Comparison of ENCODE assay signal across 30 cellular contexts in the genomic region with DNA sequence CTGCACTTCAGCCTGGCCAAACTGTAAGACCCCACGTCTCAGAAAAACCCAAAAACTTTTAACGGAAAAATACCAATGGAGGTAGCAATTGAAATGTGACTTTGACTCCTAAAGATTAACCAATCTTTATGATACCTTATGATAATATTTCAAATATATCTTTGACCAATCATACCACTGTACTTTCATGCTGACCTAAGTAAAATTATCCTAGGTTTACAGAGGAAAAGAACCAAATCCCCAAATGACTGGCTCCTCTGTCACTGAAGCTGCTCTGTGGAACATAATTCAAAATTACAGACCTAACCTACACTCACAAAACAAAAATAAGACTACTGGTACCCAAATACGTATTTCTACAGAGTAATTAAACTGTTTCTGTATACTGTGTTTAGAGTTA. TPM values are rescaled to one million over a fixed set of nuclear protein-coding genes. Genes with fewer than 3 reads are reported as not detected.
A peak's percentile ranks its signal among the peaks of the same experiment; 100 is the strongest.
DNase-seq lines count a peak whose midpoint lies in the region; ATAC-seq, FAIRE-seq and TF ChIP-seq lines count a peak whose summit lies in the region.
"Had no signal": no experiment of that assay in that cellular context is flagged by ENCODE, and none has a peak within 500 bp of the region (broad histone marks: within the 10 kb centered on the region; RNA-seq: fewer than 3 reads in every experiment).

No MANE protein-coding gene starts in this region.

- no peaks in the 10 kb centered on the region for H3K4me1 ChIP-seq in astrocyte (ENCODE audit: insufficient read depth, low read length)
- peaks cover 0 to 4% of the 10 kb centered on the region in 2 experiments for H3K4me1 ChIP-seq in neutrophil (ENCODE audit: control insufficient read depth in 1 of 2, insufficient read depth in 1 of 2, low read depth in 1 of 2, low read length in 1 of 2)
- H3K4me1 ChIP-seq in ascending aorta, result peaks cover 0 to 28% of the 10 kb centered on the region in 2 donors
- H3K4me1 ChIP-seq: foreskin keratinocyte had no signal

- no peak overlapping the region for H2AFZ ChIP-seq in astrocyte (ENCODE audit: low read depth, low read length)

- no peaks in the 10 kb centered on the region for H3K9me3 Mint-ChIP-seq in activated T-cell treated with anti-CD3 and anti-CD28 coated beads, Interleukin-2, amount 50 U/mL, for 24 hours
- H3K9me3 Mint-ChIP-seq in activated T-cell treated with anti-CD3 and anti-CD28 coated beads, Interleukin-2, amount 50 U/mL, for 4 hours, result no peaks in the 10 kb centered on the region
- H3K9me3 Mint-ChIP-seq in astrocyte (ENCODE audit: unreplicated experiment), result no peaks in the 10 kb centered on the region
- H3K9me3 Mint-ChIP-seq: activated B cell treated with CpG ODN at 0.5 μM for 24 hours, naive B cell had no signal

- H3K9me3 ChIP-seq in astrocyte (ENCODE audit: insufficient read depth, low read depth, low read length) (no peaks in the 10 kb centered on the region), neutrophil (no peaks in the 10 kb centered on the region), ascending aorta (no peaks in the 10 kb centered on the region)
- H3K9me3 ChIP-seq: BLaER1 treated with 17β-estradiol and CSF1 and Interleukin-3, amounts not matched to agents 10 nM and 100 nM; MG63 had no signal

- H3K36me3 Mint-ChIP-seq in activated T-cell treated with anti-CD3 and anti-CD28 coated beads, Interleukin-2, amount 50 U/mL, for 24 hours (ENCODE audit: low read depth), result peaks cover 90% of the 10 kb centered on the region
- peaks cover 44% of the 10 kb centered on the region for H3K36me3 Mint-ChIP-seq in activated T-cell treated with anti-CD3 and anti-CD28 coated beads, Interleukin-2, amount 50 U/mL, for 4 hours (ENCODE audit: insufficient read depth)
- H3K36me3 Mint-ChIP-seq in astrocyte (ENCODE audit: low read depth, unreplicated experiment), result peaks cover 15% of the 10 kb centered on the region

- H3K4me1 Mint-ChIP-seq in activated T-cell treated with anti-CD3 and anti-CD28 coated beads, Interleukin-2, amount 50 U/mL, for 24 hours (ENCODE audit: low read depth), result peaks cover 35% of the 10 kb centered on the region
- H3K4me1 Mint-ChIP-seq in activated T-cell treated with anti-CD3 and anti-CD28 coated beads, Interleukin-2, amount 50 U/mL, for 4 hours (ENCODE audit: low read depth), result peaks cover 24% of the 10 kb centered on the region
- H3K4me1 Mint-ChIP-seq in astrocyte (ENCODE audit: low read depth, unreplicated experiment), result peaks cover 27% of the 10 kb centered on the region

- FAIRE-seq in H54 (lab: Jason Lieb, UNC) (peak; percentile 68), astrocyte (lab: Jason Lieb, UNC) (no peak)
- FAIRE-seq: GM19239, keratinocyte, urothelium cell line had no signal

- H4K20me1 ChIP-seq in astrocyte (ENCODE audit: insufficient read depth, low read length), result peaks cover 90% of the 10 kb centered on the region

- no peak for DNase-seq in activated T-cell treated with anti-CD3 and anti-CD28 coated beads, Interleukin-2, amount 50 U/mL, for 24 hours
- DNase-seq in activated T-cell treated with anti-CD3 and anti-CD28 coated beads, Interleukin-2, amount 50 U/mL, for 4 hours, result no peak
- DNase-seq in H54 (ENCODE audit: insufficient read length, low spot score), result no peak
- no peak for DNase-seq in astrocyte (ENCODE audit: low read depth)
- DNase-seq in cortex of kidney (lab: John Stamatoyannopoulos, UW), result no peak
- no peak for DNase-seq in ascending aorta (ENCODE audit: low spot score in 2 of 2)
- DNase-seq: activated B cell treated with CpG ODN at 0.5 μM for 24 hours; activated effector memory CD4-positive, alpha-beta T cell treated with anti-CD3 and anti-CD28 coated beads, Interleukin-2, amount 50 U/mL, for 16 hours; foreskin keratinocyte; GDM1; H7; hippocampal formation; MG63; naive B cell; NCI-H146; NCI-H748 treated with DMSO at 0.1 percent for 48 hours; OCI-M1; posterior cingulate gyrus; stimulated activated CD4-positive, alpha-beta T cell treated with anti-CD3 and anti-CD28 coated beads, Interleukin-2, amount 100 ng/mL, for 48 hours; T-helper 2 cell had no signal

- H3K27me3 ChIP-seq in astrocyte (ENCODE audit: insufficient read depth, low read length), result no peaks in the 10 kb centered on the region
- no peaks in the 10 kb centered on the region for H3K27me3 ChIP-seq in neutrophil
- H3K27me3 ChIP-seq in ascending aorta, result no peaks in the 10 kb centered on the region
- H3K27me3 ChIP-seq: BLaER1 treated with 17β-estradiol and CSF1 and Interleukin-3, amounts not matched to agents 10 nM and 100 nM; foreskin keratinocyte; MG63 had no signal

- H3K27ac Mint-ChIP-seq in activated T-cell treated with anti-CD3 and anti-CD28 coated beads, Interleukin-2, amount 50 U/mL, for 24 hours, result peak overlapping the region; percentile 76
- H3K27ac Mint-ChIP-seq in astrocyte (ENCODE audit: unreplicated experiment), result no peak overlapping the region
- H3K27ac Mint-ChIP-seq: activated B cell treated with CpG ODN at 0.5 μM for 24 hours had no signal

- no peak overlapping the region for H3K9ac ChIP-seq in astrocyte (ENCODE audit: low read length)

- peaks cover 72% of the 10 kb centered on the region for H3K36me3 ChIP-seq in astrocyte (ENCODE audit: insufficient read depth, low read length)
- H3K36me3 ChIP-seq in neutrophil, result peaks cover 67% of the 10 kb centered on the region
- peaks cover 35 to 50% of the 10 kb centered on the region in 2 donors for H3K36me3 ChIP-seq in ascending aorta

- intact Hi-C loops in ascending aorta (cut with DNase I), result no loop called here

- no peak for TF ChIP-seq POLR2A in H54 (IDR thresholded peaks at IDR 0.05; ENCODE audit: low read depth, low read length)

- no peak overlapping the region for H3K4me3 Mint-ChIP-seq in activated T-cell treated with anti-CD3 and anti-CD28 coated beads, Interleukin-2, amount 50 U/mL, for 24 hours
- H3K4me3 Mint-ChIP-seq in activated T-cell treated with anti-CD3 and anti-CD28 coated beads, Interleukin-2, amount 50 U/mL, for 4 hours, result no peak overlapping the region
- H3K4me3 Mint-ChIP-seq in astrocyte (ENCODE audit: unreplicated experiment), result peak overlapping the region; percentile 47
- H3K4me3 Mint-ChIP-seq: activated B cell treated with CpG ODN at 0.5 μM for 24 hours had no signal

- no peak overlapping the region for H3K27ac ChIP-seq in astrocyte (ENCODE audit: low read depth, low read length)
- H3K27ac ChIP-seq in neutrophil, result peak overlapping the region; percentile 24
- H3K27ac ChIP-seq in ascending aorta, result no peak overlapping the region
- H3K27ac ChIP-seq: BLaER1 treated with 17β-estradiol and CSF1 and Interleukin-3, amounts not matched to agents 10 nM and 100 nM; foreskin keratinocyte; skin epidermis had no signal

- no peak for TF ChIP-seq CTCF in astrocyte (IDR thresholded peaks at IDR 0.05; ENCODE audit: insufficient read depth, low read depth, low read length)
- TF ChIP-seq CTCF in neutrophil (IDR thresholded peaks at IDR 0.05), result no peak
- TF ChIP-seq CTCF in ascending aorta (IDR thresholded peaks at IDR 0.05), result no peak

- H3K27me3 Mint-ChIP-seq in activated T-cell treated with anti-CD3 and anti-CD28 coated beads, Interleukin-2, amount 50 U/mL, for 24 hours, result no peaks in the 10 kb centered on the region
- H3K27me3 Mint-ChIP-seq in activated T-cell treated with anti-CD3 and anti-CD28 coated beads, Interleukin-2, amount 50 U/mL, for 4 hours (ENCODE audit: low read depth), result no peaks in the 10 kb centered on the region
- no peaks in the 10 kb centered on the region for H3K27me3 Mint-ChIP-seq in astrocyte (ENCODE audit: low read depth, unreplicated experiment)
- H3K27me3 Mint-ChIP-seq: activated B cell treated with CpG ODN at 0.5 μM for 24 hours, naive B cell had no signal

- H3K4me3 ChIP-seq in astrocyte (ENCODE audit: insufficient read depth, low read depth, low read length) (no peak overlapping the region), neutrophil (ENCODE audit: low read depth in 1 of 2, low read length in 1 of 2) (no peak overlapping the region), ascending aorta (no peak overlapping the region)
- H3K4me3 ChIP-seq: BLaER1 treated with 17β-estradiol and CSF1 and Interleukin-3, amounts not matched to agents 10 nM and 100 nM; coronary artery; lung; MG63; skin epidermis had no signal

- no peak for ATAC-seq in activated T-cell treated with anti-CD3 and anti-CD28 coated beads, Interleukin-2, amount 50 U/mL, for 4 hours
- no peak for ATAC-seq in HG02938 (IDR thresholded peaks at IDR 0.05; ENCODE audit: unreplicated experiment)
- ATAC-seq: foreskin keratinocyte had no signal

- no peak overlapping the region for H3K4me2 ChIP-seq in astrocyte (ENCODE audit: low read length)

- peaks cover 69% of the 10 kb centered on the region for H3K79me2 ChIP-seq in astrocyte (ENCODE audit: insufficient read depth, low read length)

RNA-seq across cellular contexts. Expression of a gene that starts 7.7 kb away (rescaled TPM):
- not detected for total RNA-seq in activated T-cell treated with anti-CD3 and anti-CD28 coated beads, Interleukin-2, amount 50 U/mL, for 4 hours
- 0.55 and 0.64 TPM in 2 replicates for total RNA-seq in astrocyte
- not detected for total RNA-seq in ascending aorta
- total RNA-seq: H7, subcutaneous adipose tissue had no signal

RNA-seq across cellular contexts. Expression of a gene that starts 13.5 kb away (rescaled TPM):
- total RNA-seq in activated T-cell treated with anti-CD3 and anti-CD28 coated beads, Interleukin-2, amount 50 U/mL, for 4 hours, result 100 to 1,000 TPM; 403 to 441 (median 424) TPM
- 749 and 839 TPM in 2 replicates for total RNA-seq in astrocyte
- total RNA-seq in ascending aorta, result 263 TPM
